In the genomic region with DNA sequence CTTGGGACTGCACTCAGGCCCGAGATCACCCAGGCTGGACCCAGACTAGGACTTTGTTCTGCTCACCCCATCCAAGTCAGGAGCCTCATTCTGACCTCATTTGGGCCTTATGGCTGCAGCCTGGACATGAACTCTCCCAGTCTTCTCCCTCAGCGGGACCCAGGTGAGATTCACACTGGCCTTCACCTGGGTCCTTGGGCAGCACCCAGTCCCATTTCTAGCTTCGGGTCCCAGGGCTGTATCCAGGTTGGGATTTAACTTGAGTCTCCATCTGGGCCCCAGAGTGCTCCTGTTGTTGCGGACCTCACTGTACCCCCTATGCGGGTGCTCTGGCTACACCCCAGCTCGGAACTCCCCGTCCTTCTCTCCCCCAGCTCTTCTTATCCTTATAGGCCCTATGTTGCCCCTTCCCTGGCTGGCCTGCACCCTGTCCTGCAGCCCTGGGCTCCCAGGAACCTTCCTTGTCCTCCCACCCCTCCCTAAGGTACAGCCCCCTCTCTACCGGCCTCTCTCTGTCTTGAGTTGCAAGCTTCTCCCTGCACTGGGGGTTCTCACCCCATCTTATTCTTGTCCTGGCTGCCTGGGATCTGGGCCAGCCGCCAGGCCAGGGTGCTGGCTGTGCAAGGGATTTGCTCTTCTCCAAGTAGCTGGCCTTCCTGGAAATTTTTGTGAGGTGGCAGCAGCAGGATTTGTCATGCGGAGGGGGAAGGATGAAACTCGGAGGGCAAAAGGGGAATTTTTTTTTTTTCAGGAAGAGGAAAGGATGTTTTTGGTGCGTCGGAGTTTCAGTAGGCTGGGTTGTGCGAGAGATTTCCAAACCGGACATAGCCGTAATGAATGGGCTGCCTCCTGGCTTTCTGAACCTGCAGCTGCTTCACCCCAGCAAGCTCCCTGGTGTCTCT, we compare ENCODE assay signal across 8 cellular contexts. TPM values are rescaled to one million over a fixed set of nuclear protein-coding genes. Genes with fewer than 3 reads are reported as not detected.
DNase-seq lines count a peak whose midpoint lies in the region; ATAC-seq and TF ChIP-seq lines count a peak whose summit lies in the region.

No MANE protein-coding gene starts in this region.

- TF ChIP-seq POLR2A in HCT116 (IDR thresholded peaks at IDR 0.05; ENCODE audit: borderline replicate concordance, extremely low read depth, insufficient read depth, insufficient read length) (no peak), gastrocnemius medialis (IDR thresholded peaks at IDR 0.05) (no peak)

- WGBS in right cardiac atrium: 2% methylated on average over 16 of the region's 16 CpGs

- H3K27me3 Mint-ChIP-seq in CD14-positive monocyte (ENCODE audit: low read depth in 3 of 3): peaks cover under 1 to 4% (median 2%) of the 10 kb centered on the region in 3 donors
- peaks cover 3% of the 10 kb centered on the region for H3K27me3 Mint-ChIP-seq in activated T-helper 1 cell treated with anti-CD3 and anti-CD28 coated beads, Interleukin-12 subunit alpha, Interleukin-12 subunit beta, Interleukin-2, Interleukin-4 antibody, amounts not matched to agents 30 ng/mL and 10 ng/mL and 1 ng/mL, durations not matched to agents 14 hours and 24 hours and 36 hours (ENCODE audit: insufficient read depth)

- peak overlapping the region; percentile 91 to 99 for H3K4me3 ChIP-seq in HCT116 (replicated peaks in 1 of 2; ENCODE audit: low read depth in 1 of 2, low read length in 2 of 2)
- H3K4me3 ChIP-seq in right cardiac atrium (ENCODE audit: low read length): peak overlapping the region; percentile 62
- H3K4me3 ChIP-seq in gastrocnemius medialis: peak overlapping the region; percentile 72 to 88 (median 84)

- no peak for TF ChIP-seq RAD21 in HCT116 (IDR thresholded peaks at IDR 0.05; ENCODE audit: low read depth)

- no peaks in the 10 kb centered on the region for H3K9me2 ChIP-seq in HCT116 (ENCODE audit: insufficient read depth)

- RAD21 ChIA-PET in HCT116 (lab: Charles Lee; ENCODE audit: low non-redundant PET in 1 of 2, low total read pairs in 2 of 2, uncharacterized antibody in 2 of 2, unreplicated experiment in 2 of 2): no interaction called here

- POLR2A ChIA-PET in HCT116 (lab: Charles Lee): no interaction called here

- H3K36me3 Mint-ChIP-seq in CD14-positive monocyte: peaks cover 13 to 22% of the 10 kb centered on the region in 2 donors
- peaks cover 19% of the 10 kb centered on the region for H3K36me3 Mint-ChIP-seq in activated T-helper 1 cell treated with anti-CD3 and anti-CD28 coated beads, Interleukin-12 subunit alpha, Interleukin-12 subunit beta, Interleukin-2, Interleukin-4 antibody, amounts not matched to agents 30 ng/mL and 10 ng/mL and 1 ng/mL, durations not matched to agents 14 hours and 24 hours and 36 hours (ENCODE audit: low read depth)

- H3K4me1 Mint-ChIP-seq in CD14-positive monocyte: peaks cover 69% of the 10 kb centered on the region
- H3K4me1 Mint-ChIP-seq in activated T-helper 1 cell treated with anti-CD3 and anti-CD28 coated beads, Interleukin-12 subunit alpha, Interleukin-12 subunit beta, Interleukin-2, Interleukin-4 antibody, amounts not matched to agents 30 ng/mL and 10 ng/mL and 1 ng/mL, durations not matched to agents 14 hours and 24 hours and 36 hours (ENCODE audit: low read depth): peaks cover 29% of the 10 kb centered on the region

- H3K9ac ChIP-seq in HCT116 (ENCODE audit: low read length): peak overlapping the region; percentile 96

- peak overlapping the region; percentile 99 for H3K27ac ChIP-seq in HCT116 (ENCODE audit: low read depth, low read length)
- peak overlapping the region; percentile 91 for H3K27ac ChIP-seq in right cardiac atrium (ENCODE audit: low read length)
- peak overlapping the region; percentile 94 to 99 (median 97) for H3K27ac ChIP-seq in gastrocnemius medialis

- H4K20me1 ChIP-seq in HCT116 (ENCODE audit: insufficient read depth): no peaks in the 10 kb centered on the region

- in situ Hi-C loops in gastrocnemius medialis (cut with MboI; ENCODE audit: low sequenced_read_pairs in 4 of 4): loop anchor here in 1 of 4 donors (10.0 kb wide), 1 partner anchor 161 kb away; a partner anchor contains a TSS

- intact Hi-C loops in CD14-positive monocyte (cut with micrococcal nuclease) (loop anchor here in 1 of 2 donors (10.0 kb wide), 2 partner anchors 161 to 241 kb away; a partner anchor contains a TSS), HCT116 (cut with micrococcal nuclease) (loop anchor here (10.0 kb wide), 1 partner anchor 169 kb away; no protein-coding TSS in a partner anchor), right cardiac atrium (cut with DNase I) (loop anchor here (10.0 kb wide), 2 partner anchors 161 to 229 kb away; a partner anchor contains a TSS), gastrocnemius medialis (cut with DNase I; ENCODE audit: low total_unique reads) (no loop called here)
- intact Hi-C loops in activated T-helper 1 cell treated with anti-CD3 and anti-CD28 coated beads, Interleukin-12 subunit alpha, Interleukin-12 subunit beta, Interleukin-2, Interleukin-4 antibody, amounts not matched to agents 30 ng/mL and 10 ng/mL and 1 ng/mL, durations not matched to agents 14 hours and 24 hours and 36 hours (cut with micrococcal nuclease): loop anchor here (2.0 to 10.0 kb wide), 5 partner anchors 29 to 1311 kb away; a partner anchor contains a TSS

- peak overlapping the region; percentile 99 to 100 for H3K4me3 Mint-ChIP-seq in CD14-positive monocyte
- H3K4me3 Mint-ChIP-seq in activated T-helper 1 cell treated with anti-CD3 and anti-CD28 coated beads, Interleukin-12 subunit alpha, Interleukin-12 subunit beta, Interleukin-2, Interleukin-4 antibody, amounts not matched to agents 30 ng/mL and 10 ng/mL and 1 ng/mL, durations not matched to agents 14 hours and 24 hours and 36 hours: peak overlapping the region; percentile 100

- TF ChIP-seq CTCF in CD14-positive monocyte (IDR thresholded peaks at IDR 0.05) (no peak), HCT116 (IDR thresholded peaks at IDR 0.05 in 2 of 3, conservative IDR thresholded peaks at IDR 0.05 in 1 of 3; ENCODE audit: borderline replicate concordance in 1 of 3, insufficient read depth in 1 of 3, low read depth in 2 of 3, low read length in 2 of 3) (no peak), gastrocnemius medialis (IDR thresholded peaks at IDR 0.05 in 4 of 5, conservative IDR thresholded peaks at IDR 0.05 in 1 of 5) (no peak)

- no peak for ATAC-seq in HCT116
- ATAC-seq in right cardiac atrium: no peak
- ATAC-seq in gastrocnemius medialis: no peak
- ATAC-seq in HG03469 (IDR thresholded peaks at IDR 0.05; ENCODE audit: unreplicated experiment): no peak

- no peaks in the 10 kb centered on the region for H3K27me3 ChIP-seq in HCT116 (ENCODE audit: insufficient read depth, low read length)
- no peaks in the 10 kb centered on the region for H3K27me3 ChIP-seq in right cardiac atrium (ENCODE audit: control insufficient read depth, insufficient read depth)
- H3K27me3 ChIP-seq in gastrocnemius medialis: no peaks in the 10 kb centered on the region

- H3K79me2 ChIP-seq in HCT116 (ENCODE audit: insufficient read depth, low read length): peaks cover 59% of the 10 kb centered on the region

- CTCF ChIA-PET in HCT116 (lab: Charles Lee): no interaction called here

- no peaks in the 10 kb centered on the region for H3K9me3 ChIP-seq in HCT116 (ENCODE audit: control insufficient read depth in 1 of 2, insufficient read depth in 1 of 2, low read depth in 1 of 2, low read length in 2 of 2)
- H3K9me3 ChIP-seq in right cardiac atrium (ENCODE audit: control insufficient read depth, low read length): no peaks in the 10 kb centered on the region
- H3K9me3 ChIP-seq in gastrocnemius medialis: no peaks in the 10 kb centered on the region

- DNase-seq in CD14-positive monocyte (ENCODE audit: low spot score) (no peak), HCT116 (ENCODE audit: low read depth, low spot score) (no peak), right cardiac atrium (peak in 2 of 3 donors; percentile 75 to 79), gastrocnemius medialis (peak in 1 of 2 donors; percentile 61), amniotic stem cell (lab: John Stamatoyannopoulos, UW) (no peak), cerebellum (ENCODE audit: low spot score) (no peak)
- no peak for DNase-seq in activated T-helper 1 cell treated with anti-CD3 and anti-CD28 coated beads, Interleukin-12 subunit alpha, Interleukin-12 subunit beta, Interleukin-2, Interleukin-4 antibody, amounts not matched to agents 30 ng/mL and 10 ng/mL and 1 ng/mL, durations not matched to agents 14 hours and 24 hours and 36 hours (ENCODE audit: low spot score)

- peak overlapping the region; percentile 99 for H3K4me2 ChIP-seq in HCT116 (ENCODE audit: low read length)

- no peak overlapping the region for H2AFZ ChIP-seq in HCT116 (ENCODE audit: low read depth, low read length, poor library complexity, severe bottlenecking)

- no TSS peak for BruUV-seq in HCT116 (replicated peaks; lab: Mats Ljungman, UMichigan)

- peaks cover 0 to 3% (median 0%) of the 10 kb centered on the region in 7 donors for H3K9me3 Mint-ChIP-seq in CD14-positive monocyte
- no peaks in the 10 kb centered on the region for H3K9me3 Mint-ChIP-seq in activated T-helper 1 cell treated with anti-CD3 and anti-CD28 coated beads, Interleukin-12 subunit alpha, Interleukin-12 subunit beta, Interleukin-2, Interleukin-4 antibody, amounts not matched to agents 30 ng/mL and 10 ng/mL and 1 ng/mL, durations not matched to agents 14 hours and 24 hours and 36 hours

- H3K27ac Mint-ChIP-seq in CD14-positive monocyte: peak overlapping the region; percentile 99 to 100 (median 99)
- peak overlapping the region; percentile 96 for H3K27ac Mint-ChIP-seq in activated T-helper 1 cell treated with anti-CD3 and anti-CD28 coated beads, Interleukin-12 subunit alpha, Interleukin-12 subunit beta, Interleukin-2, Interleukin-4 antibody, amounts not matched to agents 30 ng/mL and 10 ng/mL and 1 ng/mL, durations not matched to agents 14 hours and 24 hours and 36 hours

- peaks cover 60 to 84% of the 10 kb centered on the region in 2 experiments for H3K4me1 ChIP-seq in HCT116 (ENCODE audit: control insufficient read depth in 1 of 2, insufficient read depth in 2 of 2, low read length in 2 of 2)
- peaks cover 11% of the 10 kb centered on the region for H3K4me1 ChIP-seq in right cardiac atrium (ENCODE audit: control insufficient read depth, insufficient read depth, low read length)
- H3K4me1 ChIP-seq in gastrocnemius medialis: peaks cover 63 to 65% of the 10 kb centered on the region in 2 donors

- 0 out of 4 replicates have a peak, but pooled peaks cover 0 to 7% of the 10 kb centered on the region in 2 experiments for H3K36me3 ChIP-seq in HCT116 (ENCODE audit: control insufficient read depth in 1 of 2, insufficient read depth in 2 of 2, low read length in 2 of 2)
- H3K36me3 ChIP-seq in gastrocnemius medialis: no peaks in the 10 kb centered on the region

RNA-seq across cellular contexts. Expression of a gene that starts 0.9 kb away (rescaled TPM):
- polyA plus RNA-seq in CD14-positive monocyte (100 to 1,000 TPM; 107 to 166 TPM), right cardiac atrium (36.8 TPM)
- total RNA-seq in HCT116 (2021; ENCODE audit: unreplicated experiment) (96.7 TPM), right cardiac atrium (10 to 100 TPM; 29.6 to 61.2 (median 41.1) TPM), gastrocnemius medialis (100 to 1,000 TPM in 1 of 4 donors, 10 to 100 TPM in 3; 15.7 to 170 (median 63.8) TPM), cerebellum (4.8 TPM)
- polyA plus RNA-seq in HCT116 (2012): 74.4 and 85.1 TPM in 2 replicates
- total RNA-seq in activated T-helper 1 cell treated with anti-CD3 and anti-CD28 coated beads, Interleukin-12 subunit alpha, Interleukin-12 subunit beta, Interleukin-2, Interleukin-4 antibody, amounts not matched to agents 30 ng/mL and 10 ng/mL and 1 ng/mL, durations not matched to agents 14 hours and 24 hours and 36 hours: 177 and 185 TPM in 2 replicates

RNA-seq across cellular contexts. Expression of a gene that starts 32.2 kb away (rescaled TPM):
- polyA plus RNA-seq in CD14-positive monocyte (1 to 10 TPM; 3.0 to 3.8 TPM), right cardiac atrium (10.9 TPM)
- total RNA-seq in HCT116 (2021; ENCODE audit: unreplicated experiment) (3.1 TPM), right cardiac atrium (10 to 100 TPM in 3 of 4 donors, 1 to 10 TPM in 1; 8.1 to 15.7 (median 12.1) TPM), gastrocnemius medialis (10 to 100 TPM; 10.1 to 21.2 (median 15.5) TPM), cerebellum (2.4 TPM)
- 2.2 and 2.7 TPM in 2 replicates for polyA plus RNA-seq in HCT116 (2012)
- total RNA-seq in activated T-helper 1 cell treated with anti-CD3 and anti-CD28 coated beads, Interleukin-12 subunit alpha, Interleukin-12 subunit beta, Interleukin-2, Interleukin-4 antibody, amounts not matched to agents 30 ng/mL and 10 ng/mL and 1 ng/mL, durations not matched to agents 14 hours and 24 hours and 36 hours: 1.6 and 1.7 TPM in 2 replicates

Comparison
In these comparisons a context has a peak if more than half of its experiments do, and no peak if none do; other contexts are left out.
1. DNase-seq: peak in right cardiac atrium (2 of 3); none in CD14-positive monocyte (single experiment), HCT116 (single experiment), activated T-helper 1 cell treated with anti-CD3 and anti-CD28 coated beads, Interleukin-12 subunit alpha, Interleukin-12 subunit beta, Interleukin-2, Interleukin-4 antibody, amounts not matched to agents 30 ng/mL and 10 ng/mL and 1 ng/mL, durations not matched to agents 14 hours and 24 hours and 36 hours (single experiment), amniotic stem cell (single experiment) and cerebellum (single experiment).
2. Peak in every context shown above with its lines, with median percentiles within 50 percentile points of each other: H3K27ac ChIP-seq and H3K4me3 ChIP-seq.